Comparison of ENCODE assay signal across 8 cellular contexts in the genomic region with DNA sequence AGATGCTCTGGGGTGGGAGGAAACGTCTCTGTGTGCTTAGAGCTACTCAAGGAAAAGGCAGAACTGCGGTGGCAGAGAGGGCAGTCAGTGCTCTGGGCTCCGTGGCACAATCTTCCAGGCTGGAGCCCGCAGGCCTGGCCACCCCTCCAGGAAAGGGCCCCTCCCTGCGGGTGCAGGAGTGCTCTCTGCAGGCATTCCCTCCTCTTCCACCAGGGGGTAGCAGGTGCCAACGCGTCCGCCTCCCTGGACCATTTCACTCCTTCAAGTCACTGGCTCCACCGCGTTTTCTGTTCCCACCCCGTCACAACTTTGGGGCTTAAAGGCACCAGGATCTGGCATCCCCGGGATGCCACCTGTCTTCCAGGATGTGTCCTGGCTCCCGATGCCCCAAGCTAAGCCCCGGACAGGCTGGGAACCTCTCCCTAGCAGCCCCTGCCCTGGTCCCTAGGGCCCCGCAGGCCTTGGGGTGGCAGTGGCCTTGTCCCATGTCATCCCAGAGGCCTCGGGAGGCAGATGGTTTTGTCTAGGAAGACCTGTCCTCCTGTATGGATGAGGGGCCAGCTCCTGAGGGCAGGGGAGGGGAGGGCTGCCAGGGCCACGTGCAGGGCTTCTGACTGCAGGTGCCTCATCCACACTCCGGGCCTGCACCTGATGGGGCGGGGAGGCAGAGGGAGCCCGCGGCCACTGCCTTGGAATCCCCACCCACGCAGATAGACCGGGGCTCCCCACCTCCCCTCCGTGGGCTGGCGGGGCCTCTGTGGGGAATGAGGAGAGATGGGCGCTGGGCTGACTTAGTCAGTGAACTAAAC. TPM values are rescaled to one million over a fixed set of nuclear protein-coding genes. Genes with fewer than 3 reads are reported as not detected.
A peak's percentile ranks its signal among the peaks of the same experiment; 100 is the strongest.
DNase-seq lines count a peak whose midpoint lies in the region; ATAC-seq and TF ChIP-seq lines count a peak whose summit lies in the region.

No MANE protein-coding gene starts in this region.

- H3K4me2 ChIP-seq in KMS-11, result no peak overlapping the region

- no peaks in the 10 kb centered on the region for H3K9me3 ChIP-seq in breast epithelium
- H3K9me3 ChIP-seq in gastroesophageal sphincter, result no peaks in the 10 kb centered on the region

- H3K36me3 ChIP-seq in KMS-11 (ENCODE audit: insufficient read depth) (no peaks in the 10 kb centered on the region), breast epithelium (no peaks in the 10 kb centered on the region), gastroesophageal sphincter (no peaks in the 10 kb centered on the region)

- H3K4me1 ChIP-seq in KMS-11 (ENCODE audit: low read depth, poor library complexity, severe bottlenecking) (no peaks in the 10 kb centered on the region), breast epithelium (no peaks in the 10 kb centered on the region), gastroesophageal sphincter (no peaks in the 10 kb centered on the region)

- TF ChIP-seq EP300 in gastroesophageal sphincter (IDR thresholded peaks at IDR 0.05), result no peak

- no peak overlapping the region for H3K9ac ChIP-seq in KMS-11

- peak; percentile 25 for DNase-seq in EH (ENCODE audit: low read depth)
- DNase-seq in breast epithelium (ENCODE audit: low spot score in 2 of 2), result no peak
- DNase-seq in neural crest cell (ENCODE audit: low read depth, low spot score), result no peak
- DNase-seq in KG1 (lab: John Stamatoyannopoulos, UW), result no peak
- no peak for DNase-seq in NCI-H2029 (lab: John Stamatoyannopoulos, UW)

- H3K4me3 ChIP-seq in KMS-11 (IDR thresholded peaks at IDR 0.05; ENCODE audit: insufficient read depth, low read depth, low read length) (no peak overlapping the region), breast epithelium (no peak overlapping the region), gastroesophageal sphincter (no peak overlapping the region)

- no peak for TF ChIP-seq POLR2A in breast epithelium (IDR thresholded peaks at IDR 0.05)
- no peak for TF ChIP-seq POLR2A in gastroesophageal sphincter (IDR thresholded peaks at IDR 0.05)

- H3K36me3 Mint-ChIP-seq in neural crest cell (ENCODE audit: low read depth), result no peaks in the 10 kb centered on the region

- TF ChIP-seq CTCF in KMS-11 (conservative IDR thresholded peaks at IDR 0.05; ENCODE audit: low read depth, low read length), result 0 out of 2 replicates have a peak, but pooled peaks have one; percentile 12
- TF ChIP-seq CTCF in breast epithelium (IDR thresholded peaks at IDR 0.05), result peak; percentile 31 to 64 (median 49)
- TF ChIP-seq CTCF in neural crest cell (conservative IDR thresholded peaks at IDR 0.05), result peak; percentile 54
- peak in 2 of 4 experiments; percentile 32 to 58 for TF ChIP-seq CTCF in gastroesophageal sphincter (IDR thresholded peaks at IDR 0.05)

- H3K27ac Mint-ChIP-seq in neural crest cell (ENCODE audit: unreplicated experiment), result no peak overlapping the region

- H2AFZ ChIP-seq in KMS-11 (ENCODE audit: low read depth), result no peak overlapping the region

- intact Hi-C loops in breast epithelium (cut with DNase I; ENCODE audit: low total_unique reads), result no loop called here

- H3K79me2 ChIP-seq in KMS-11 (ENCODE audit: insufficient read depth, low read depth), result no peaks in the 10 kb centered on the region

- H3K27me3 ChIP-seq in KMS-11 (ENCODE audit: insufficient read depth, low read depth) (no peaks in the 10 kb centered on the region), breast epithelium (no peaks in the 10 kb centered on the region), gastroesophageal sphincter (no peaks in the 10 kb centered on the region)

- ATAC-seq in HG02981 (IDR thresholded peaks at IDR 0.05; ENCODE audit: unreplicated experiment), result no peak
- ATAC-seq in gastroesophageal sphincter, result no peak

- H3K9me3 Mint-ChIP-seq in neural crest cell, result peaks cover 3% of the 10 kb centered on the region

- no peak overlapping the region for H3K27ac ChIP-seq in KMS-11
- no peak overlapping the region for H3K27ac ChIP-seq in breast epithelium
- no peak overlapping the region for H3K27ac ChIP-seq in gastroesophageal sphincter

- 61 to 73% methylated on average over 3 to 7 of the region's 26 CpGs for WGBS in gastroesophageal sphincter (ENCODE audit: low coverage in 1 of 2), 2 donors

- no peaks in the 10 kb centered on the region for H3K4me1 Mint-ChIP-seq in neural crest cell

- no peak overlapping the region for H3K4me3 Mint-ChIP-seq in neural crest cell

- no peaks in the 10 kb centered on the region for H4K20me1 ChIP-seq in KMS-11 (ENCODE audit: insufficient read depth)

- no peaks in the 10 kb centered on the region for H3K27me3 Mint-ChIP-seq in neural crest cell (ENCODE audit: low read depth)

RNA-seq across cellular contexts. Expression of a gene that starts 26.4 kb away (rescaled TPM):
- total RNA-seq in breast epithelium (10 to 100 TPM; 14.4 to 30.1 (median 15.1) TPM), neural crest cell (2.9 and 4.1 TPM in 2 replicates), gastroesophageal sphincter (10 to 100 TPM; 14.4 to 41.4 (median 20.0) TPM)

RNA-seq across cellular contexts. Expression of a gene that starts 49.3 kb away (rescaled TPM):
- 10 to 100 TPM in 2 of 3 donors, 1 to 10 TPM in 1; 1.4 to 48.8 (median 47.7) TPM for total RNA-seq in breast epithelium
- total RNA-seq in neural crest cell, result 1.8 and 2.7 TPM in 2 replicates
- total RNA-seq in gastroesophageal sphincter, result 10 to 100 TPM in 2 of 4 donors, 1 to 10 TPM in 1, under 1 TPM in 1; 0.94 to 36.4 (median 6.8) TPM
